9 cellular contexts compared by ENCODE assay signal in genomic region chr12:68001486-68002466, GRCh38. TPM values are rescaled to one million over a fixed set of nuclear protein-coding genes. Genes with fewer than 3 reads are reported as not detected.
A peak's percentile ranks its signal among the peaks of the same experiment; 100 is the strongest.
DNase-seq lines count a peak whose midpoint lies in the region; ATAC-seq and TF ChIP-seq lines count a peak whose summit lies in the region.
"Had no signal": no experiment of that assay in that cellular context is flagged by ENCODE, and none has a peak within 500 bp of the region (broad histone marks: within the 10 kb centered on the region; RNA-seq: fewer than 3 reads in every experiment).

No MANE protein-coding gene starts in this region.

- H3K9me3 ChIP-seq in cardiac muscle cell (ENCODE audit: low read depth) = no peaks in the 10 kb centered on the region
- H3K9me3 ChIP-seq in upper lobe of right lung = no peaks in the 10 kb centered on the region

- H3K27me3 Mint-ChIP-seq in chondrocyte (ENCODE audit: low read depth) = no peaks in the 10 kb centered on the region

- H3K9me3 Mint-ChIP-seq in chondrocyte (ENCODE audit: low read depth) = peaks cover 7% of the 10 kb centered on the region

- H3K27ac ChIP-seq in cardiac muscle cell = no peak overlapping the region
- H3K27ac ChIP-seq in upper lobe of right lung = no peak overlapping the region

- DNase-seq in cardiac muscle cell (ENCODE audit: low read depth in 1 of 2, low spot score in 1 of 2) (peak; percentile 27 to 28), left ventricle myocardium superior (no peak), NCI-H1694 treated with DMSO at 0.1 percent for 48 hours (lab: John Stamatoyannopoulos, UW) (peak; percentile 43), chondrocyte (ENCODE audit: low spot score) (no peak), upper lobe of right lung (no peak)
- DNase-seq: activated CD8-positive, alpha-beta memory T cell treated with anti-CD3 and anti-CD28 coated beads, Interleukin-2, amount 50 U/mL, for 48 hours had no signal

- TF ChIP-seq CTCF in cardiac muscle cell (IDR thresholded peaks at IDR 0.05; ENCODE audit: low read depth, low read length) (peak; percentile 33), chondrocyte (IDR thresholded peaks at IDR 0.05) (peak; percentile 73), upper lobe of right lung (IDR thresholded peaks at IDR 0.05) (peak; percentile 32)

- H3K4me3 ChIP-seq in cardiac muscle cell = no peak overlapping the region
- no peak overlapping the region for H3K4me3 ChIP-seq in upper lobe of right lung

- peaks cover 2% of the 10 kb centered on the region for H3K4me1 Mint-ChIP-seq in chondrocyte (ENCODE audit: low read depth)

- H3K27me3 ChIP-seq in cardiac muscle cell = no peaks in the 10 kb centered on the region
- no peaks in the 10 kb centered on the region for H3K27me3 ChIP-seq in upper lobe of right lung

- H3K36me3 Mint-ChIP-seq in chondrocyte (ENCODE audit: low read depth) = no peaks in the 10 kb centered on the region

- H3K4me3 Mint-ChIP-seq in chondrocyte (ENCODE audit: unreplicated experiment) = no peak overlapping the region

- H3K4me1 ChIP-seq in cardiac muscle cell (ENCODE audit: low read depth) (no peaks in the 10 kb centered on the region), upper lobe of right lung (no peaks in the 10 kb centered on the region)

- intact Hi-C loops in left ventricle myocardium superior (cut with micrococcal nuclease) (no loop called here), upper lobe of right lung (cut with DNase I) (no loop called here)

- H3K36me3 ChIP-seq in cardiac muscle cell (no peaks in the 10 kb centered on the region), upper lobe of right lung (no peaks in the 10 kb centered on the region)

- no peak overlapping the region for H3K27ac Mint-ChIP-seq in chondrocyte (ENCODE audit: unreplicated experiment)

- ATAC-seq in left ventricle myocardium superior = no peak
- ATAC-seq in upper lobe of right lung = no peak
- no peak for ATAC-seq in HG02678 (IDR thresholded peaks at IDR 0.05; ENCODE audit: unreplicated experiment)
- no peak for ATAC-seq in GM18520 (IDR thresholded peaks at IDR 0.05; ENCODE audit: unreplicated experiment)
- ATAC-seq in GM19324 (IDR thresholded peaks at IDR 0.05; ENCODE audit: low FRiP score, unreplicated experiment) = no peak

RNA-seq across cellular contexts. Expression of gene IFNG-AS1, which starts 12.5 kb away (rescaled TPM):
- total RNA-seq in cardiac muscle cell (0.07 TPM in 1 of 2 replicates, not detected in the other), left ventricle myocardium superior (not detected), chondrocyte (0.18 to 0.20 TPM in 2 of 3 replicates, not detected in the other), upper lobe of right lung (not detected)
- polyA plus RNA-seq in cardiac muscle cell = 0.39 TPM in 1 of 2 replicates, not detected in the other

Comparison
In these comparisons a context has a peak if more than half of its experiments do, and no peak if none do; other contexts are left out.
1. DNase-seq: peak in cardiac muscle cell (2 of 2) and NCI-H1694 treated with DMSO at 0.1 percent for 48 hours (single experiment); none in left ventricle myocardium superior (single experiment), chondrocyte (single experiment) and upper lobe of right lung (single experiment).
2. Peak in every context shown above with its lines, with median percentiles within 50 percentile points of each other: CTCF ChIP-seq.